Comparison of ENCODE assay signal across 18 cellular contexts in the genomic region with DNA sequence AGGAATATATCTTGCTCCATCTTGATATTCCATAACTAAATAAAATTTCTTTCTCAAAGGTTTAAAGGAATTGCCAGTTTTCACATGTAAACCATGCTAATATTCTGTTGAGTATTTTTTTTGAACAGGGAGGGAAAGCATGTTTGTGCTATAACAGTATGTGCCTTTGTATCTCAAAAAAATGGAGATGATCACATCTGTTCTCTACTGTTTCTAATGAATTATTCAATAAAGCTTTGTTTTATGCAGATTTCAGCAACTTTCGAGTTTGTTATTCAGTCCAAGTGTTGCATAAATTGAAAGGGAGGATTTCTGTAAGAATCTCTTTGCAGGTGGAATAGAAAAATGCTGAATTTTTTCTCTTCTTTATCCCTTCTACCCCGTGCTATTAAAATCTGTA.
"Had no signal": no experiment of that assay in that cellular context is flagged by ENCODE, and none has a peak within 500 bp of the region (broad histone marks: within the 10 kb centered on the region; RNA-seq: fewer than 3 reads in every experiment).

No MANE protein-coding gene starts in this region.

- H3K27me3 ChIP-seq: foreskin keratinocyte, hepatocyte, suprapubic skin, tibial artery, upper lobe of left lung, uterus had no signal

- H3K36me3 Mint-ChIP-seq: natural killer cell had no signal

- FAIRE-seq: colon, endothelial cell of umbilical vein had no signal

- H3K4me2 ChIP-seq: hepatocyte, smooth muscle cell had no signal

- H3K36me3 ChIP-seq: suprapubic skin, tibial artery, upper lobe of left lung, uterus had no signal

- H3K4me1 Mint-ChIP-seq: endodermal cell, natural killer cell, neural crest cell had no signal

- H3K4me3 ChIP-seq: hepatocyte, smooth muscle cell, suprapubic skin, tibial artery, upper lobe of left lung, uterus had no signal

- H3K4me3 Mint-ChIP-seq: endodermal cell, natural killer cell, neural crest cell had no signal

- H3K27ac Mint-ChIP-seq: endodermal cell, natural killer cell had no signal

- DNase-seq: dermis blood vessel endothelial cell; effector CD4-positive, alpha-beta T cell; endodermal cell; erythroblast; foreskin keratinocyte; natural killer cell; right cardiac atrium; stimulated activated CD4-positive, alpha-beta T cell treated with anti-CD3 and anti-CD28 coated beads, Interleukin-2, amount 100 ng/mL, for 48 hours; stimulated activated naive CD4-positive, alpha-beta T cell treated with Interleukin-2 at 50 U/mL for 16 hours; tibial artery; upper lobe of left lung; uterus had no signal

- H3K79me2 ChIP-seq: hepatocyte had no signal

- H3K27ac ChIP-seq: foreskin keratinocyte, hepatocyte, suprapubic skin, tibial artery, upper lobe of left lung, uterus had no signal

- H2AFZ ChIP-seq: hepatocyte had no signal

- H3K9me3 Mint-ChIP-seq: natural killer cell, neural crest cell had no signal

- H3K9me3 ChIP-seq: suprapubic skin, tibial artery, upper lobe of left lung, uterus had no signal

- H3K4me1 ChIP-seq: suprapubic skin, tibial artery, upper lobe of left lung, uterus had no signal

- ATAC-seq: foreskin keratinocyte, natural killer cell, right cardiac atrium had no signal
